In the genomic region with DNA sequence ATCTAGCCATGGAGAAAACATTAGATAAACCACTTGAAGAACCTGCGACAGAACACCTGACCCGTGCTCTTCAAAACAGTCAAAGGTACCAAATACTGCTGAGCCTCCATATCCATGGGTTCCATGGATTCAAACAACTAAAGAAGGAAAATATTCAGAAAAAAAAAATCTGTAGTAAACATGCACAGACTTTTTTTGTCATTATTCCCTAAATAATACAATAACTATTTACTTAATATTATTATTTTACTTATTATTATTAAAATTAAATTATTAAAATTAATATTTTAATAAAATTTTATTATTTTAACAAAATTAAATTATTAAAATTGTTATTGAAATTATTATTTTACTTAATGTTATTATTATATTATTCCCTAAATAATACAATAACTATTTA, we compare ENCODE assay signal across 24 cellular contexts.
"Had no signal": no experiment of that assay in that cellular context is flagged by ENCODE, and none has a peak within 500 bp of the region (broad histone marks: within the 10 kb centered on the region; RNA-seq: fewer than 3 reads in every experiment).

No MANE protein-coding gene starts in this region.

- DNase-seq: activated CD4-positive, alpha-beta T cell treated with anti-CD3 and anti-CD28 coated beads for 36 hours; activated CD4-positive, alpha-beta T cell treated with anti-CD3 and anti-CD28 coated beads, Interleukin-2, amount 10 ng/mL, durations not matched to agents 7 days and 5 days; activated CD4-positive, alpha-beta T cell treated with anti-CD3 and anti-CD28 coated beads, Interleukin-2, amount 50 U/mL, for 48 hours; activated CD8-positive, alpha-beta T cell treated with anti-CD3 and anti-CD28 coated beads, Interleukin-2, amount 10 ng/mL, durations not matched to agents 7 days and 5 days; activated gamma-delta T cell; activated naive CD4-positive, alpha-beta T cell treated with Interleukin-2 at 50 U/mL for 16 hours; activated naive CD8-positive, alpha-beta T cell treated with anti-CD3 and anti-CD28 coated beads, Interleukin-2, amount 10 ng/mL, durations not matched to agents 7 days and 5 days; activated T-cell treated with anti-CD3 and anti-CD28 coated beads, Interleukin-2, amount 50 U/mL, for 24 hours; amygdala; body of pancreas; NCI-H1105; NCI-H1417 treated with DMSO at 0.1 percent for 48 hours; NCI-H187 treated with DMSO at 0.1 percent for 48 hours; NCI-H2081; NCI-H345; NCI-H526; NCI-H748 treated with DMSO at 0.1 percent for 48 hours; PC-9; Right ventricle myocardium superior; SJCRH30; T1000 had no signal

- H3K4me1 ChIP-seq: ascending aorta, body of pancreas, breast epithelium, SJCRH30 had no signal

- H3K9me3 ChIP-seq: ascending aorta, body of pancreas, breast epithelium, SJCRH30 had no signal

- H3K4me2 ChIP-seq: PC-9 had no signal

- H3K36me3 ChIP-seq: ascending aorta, breast epithelium, SJCRH30 had no signal

- H3K27ac ChIP-seq: ascending aorta, body of pancreas, breast epithelium, PC-9, SJCRH30, SK-N-MC had no signal

- H3K4me3 ChIP-seq: ascending aorta, body of pancreas, breast epithelium, PC-9, SJCRH30, SK-N-MC had no signal

- H3K27me3 ChIP-seq: ascending aorta, body of pancreas, breast epithelium, SJCRH30 had no signal
